ENCODE assay signal across 8 cellular contexts in genomic region chr19:17873661-17874422, GRCh38. TPM values are rescaled to one million over a fixed set of nuclear protein-coding genes. Genes with fewer than 3 reads are reported as not detected.
DNase-seq lines count a peak whose midpoint lies in the region; ATAC-seq, FAIRE-seq and TF ChIP-seq lines count a peak whose summit lies in the region.

No MANE protein-coding gene starts in this region.

- FAIRE-seq in GM12892 (lab: Jason Lieb, UNC) = no peak

- TF ChIP-seq POLR2A in GM12892 (IDR thresholded peaks at IDR 0.05; ENCODE audit: low read depth, low read length) = no peak

- no peak for ATAC-seq in HG03442 (IDR thresholded peaks at IDR 0.05; ENCODE audit: unreplicated experiment)
- no peak for ATAC-seq in omental fat pad (ENCODE audit: low FRiP score)

- DNase-seq in GM12892 (ENCODE audit: insufficient read length) (peak; percentile 88), NCI-H2227 treated with DMSO at 0.1 percent for 48 hours (lab: John Stamatoyannopoulos, UW) (peak; percentile 38), germinal center (ENCODE audit: low spot score) (peak; percentile 90), NCI-H2107 treated with DMSO at 0.1 percent for 48 hours (lab: John Stamatoyannopoulos, UW; ENCODE audit: unreplicated experiment) (no peak), omental fat pad (ENCODE audit: low spot score) (no peak)
- peak; percentile 26 for DNase-seq in activated CD8-positive, alpha-beta memory T cell treated with anti-CD3 and anti-CD28 coated beads, Interleukin-2, amount 50 U/mL, for 1 hour (ENCODE audit: extremely low read depth)
- peak; percentile 65 to 77 for DNase-seq in stimulated activated CD4-positive, alpha-beta T cell treated with anti-CD3 and anti-CD28 coated beads, Interleukin-4, amount 100 ng/mL, for 4 hours

- TF ChIP-seq CTCF in omental fat pad (IDR thresholded peaks at IDR 0.05) = no peak

RNA-seq across cellular contexts. Expression of gene SLC5A5, which starts 2.1 kb away (rescaled TPM):
- 0.08 TPM for polyA plus RNA-seq in GM12892 (2012; ENCODE audit: missing spikeins)
- total RNA-seq in omental fat pad = under 1 TPM in 1 of 4 donors, not detected in 3; 0.09 TPM

RNA-seq across cellular contexts. Expression of gene RPL18A, which starts 14.1 kb away (rescaled TPM):
- 3,536 TPM for polyA plus RNA-seq in GM12892 (2012; ENCODE audit: missing spikeins)
- 1,000 to 10,000 TPM; 1,225 to 1,599 (median 1,335) TPM for total RNA-seq in omental fat pad

RNA-seq across cellular contexts. Expression of gene JAK3, which starts 26.1 kb away (rescaled TPM):
- polyA plus RNA-seq in GM12892 (2012; ENCODE audit: missing spikeins) = 24.6 TPM
- total RNA-seq in omental fat pad = 10 to 100 TPM in 2 of 4 donors, 1 to 10 TPM in 2; 2.3 to 25.1 (median 13.4) TPM

RNA-seq across cellular contexts. Expression of gene INSL3, which starts 52.5 kb away (rescaled TPM):
- 0.40 TPM for polyA plus RNA-seq in GM12892 (2012; ENCODE audit: missing spikeins)
- total RNA-seq in omental fat pad = 1 to 10 TPM in 1 of 4 donors, not detected in 3; 2.7 TPM

RNA-seq across cellular contexts. Expression of gene CCDC124, which starts 59.0 kb away (rescaled TPM):
- polyA plus RNA-seq in GM12892 (2012; ENCODE audit: missing spikeins) = 27.5 TPM
- total RNA-seq in omental fat pad = 10 to 100 TPM; 34.7 to 73.4 (median 49.5) TPM

Comparison
In these comparisons a context has a peak if more than half of its experiments do, and no peak if none do; other contexts are left out.
1. DNase-seq: peak in GM12892 (single experiment), NCI-H2227 treated with DMSO at 0.1 percent for 48 hours (single experiment), activated CD8-positive, alpha-beta memory T cell treated with anti-CD3 and anti-CD28 coated beads, Interleukin-2, amount 50 U/mL, for 1 hour (single experiment), germinal center (single experiment) and stimulated activated CD4-positive, alpha-beta T cell treated with anti-CD3 and anti-CD28 coated beads, Interleukin-4, amount 100 ng/mL, for 4 hours (2 of 2); none in NCI-H2107 treated with DMSO at 0.1 percent for 48 hours (single experiment) and omental fat pad (single experiment).